ENCODE assay signal across 10 cellular contexts in the genomic region with DNA sequence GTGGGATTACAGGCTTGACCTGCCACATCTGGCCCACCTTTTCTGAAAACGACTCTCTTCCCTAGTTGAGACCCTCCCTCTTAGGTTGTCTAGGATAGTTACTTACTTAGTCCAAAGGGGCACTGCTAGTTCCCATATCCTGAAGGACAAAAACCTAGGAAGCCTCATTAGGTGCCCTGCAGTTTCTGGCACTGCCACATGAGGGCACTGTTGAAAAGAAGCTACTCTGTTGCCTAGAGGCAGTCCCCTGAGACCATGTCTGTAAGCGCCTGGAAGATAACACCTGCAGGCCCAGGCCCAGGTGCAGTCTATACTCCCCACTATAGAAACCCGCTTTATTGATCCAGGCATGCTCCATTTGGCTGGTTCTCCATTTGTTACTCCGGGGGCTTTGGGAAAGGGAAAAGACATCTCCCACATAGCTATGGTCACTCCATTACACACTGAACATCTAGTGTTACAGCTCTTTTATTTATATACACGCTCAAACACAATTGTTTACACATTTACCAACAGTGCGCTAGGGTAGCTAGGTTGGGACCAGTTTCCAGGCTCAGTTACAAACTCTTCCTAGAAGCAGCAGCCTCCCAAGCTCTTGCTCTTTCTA.
DNase-seq lines count a peak whose midpoint lies in the region; FAIRE-seq and TF ChIP-seq lines count a peak whose summit lies in the region.
"Had no signal": no experiment of that assay in that cellular context is flagged by ENCODE, and none has a peak within 500 bp of the region (broad histone marks: within the 10 kb centered on the region; RNA-seq: fewer than 3 reads in every experiment).

No MANE protein-coding gene starts in this region.

- H3K36me3 ChIP-seq in testis (ENCODE audit: low read depth, missing control alignments) = no peaks in the 10 kb centered on the region
- H3K36me3 ChIP-seq: SJSA1 had no signal

- 54 to 60% methylated on average over 6 of the region's 6 CpGs for WGBS in testis, 2 donors

- peaks cover 5% of the 10 kb centered on the region for H3K4me1 Mint-ChIP-seq in glutamatergic neuron (ENCODE audit: low read depth, unreplicated experiment)

- no peaks in the 10 kb centered on the region for H3K4me1 ChIP-seq in testis
- H3K4me1 ChIP-seq: SJSA1 had no signal

- H3K27ac Mint-ChIP-seq in glutamatergic neuron (ENCODE audit: unreplicated experiment) = no peak overlapping the region

- intact Hi-C loops in testis (cut with DNase I; ENCODE audit: low total_unique reads) = no loop called here

- H3K27ac ChIP-seq in testis = no peak overlapping the region
- H3K27ac ChIP-seq: SJSA1 had no signal

- H3K4me3 Mint-ChIP-seq in glutamatergic neuron (ENCODE audit: unreplicated experiment) = no peak overlapping the region

- FAIRE-seq in D721Med (lab: Jason Lieb, UNC) = no peak

- DNase-seq in D721Med (ENCODE audit: insufficient read length, low spot score) (peak; percentile 37), HT1080 (ENCODE audit: low read depth) (peak; percentile 43), SK-N-DZ (ENCODE audit: low spot score) (peak; percentile 61), glutamatergic neuron (peak; percentile 67), testis (peak; percentile 55), DMS153 treated with DMSO at 0.1 percent for 48 hours (lab: John Stamatoyannopoulos, UW; ENCODE audit: unreplicated experiment) (no peak), SIG-M5 treated with dmso at 0.1 percent for 504 hours (lab: John Stamatoyannopoulos, UW; ENCODE audit: unreplicated experiment) (no peak), epidermal melanocyte (ENCODE audit: insufficient read length, low spot score) (no peak)
- DNase-seq: left cardiac atrium had no signal

- H3K27me3 ChIP-seq in testis = no peaks in the 10 kb centered on the region

- H3K9me3 ChIP-seq in testis = no peaks in the 10 kb centered on the region

- no peak overlapping the region for H3K4me3 ChIP-seq in testis
- H3K4me3 ChIP-seq: SJSA1 had no signal

- H3K9me3 Mint-ChIP-seq in glutamatergic neuron (ENCODE audit: unreplicated experiment) = no peaks in the 10 kb centered on the region

- peaks cover 7% of the 10 kb centered on the region for H3K27me3 Mint-ChIP-seq in glutamatergic neuron (ENCODE audit: unreplicated experiment)

- TF ChIP-seq CTCF in D721Med (IDR thresholded peaks at IDR 0.05; ENCODE audit: insufficient read depth, missing control alignments) (peak; percentile 61), glutamatergic neuron (IDR thresholded peaks at IDR 0.05; ENCODE audit: partially characterized antibody, unreplicated experiment) (peak; percentile 81), testis (IDR thresholded peaks at IDR 0.05) (peak in 2 of 3 experiments; percentile 41 to 59)

- no peaks in the 10 kb centered on the region for H3K36me3 Mint-ChIP-seq in glutamatergic neuron (ENCODE audit: unreplicated experiment)

- no peak for TF ChIP-seq POLR2A in testis (IDR thresholded peaks at IDR 0.05)

Comparison
In these comparisons a context has a peak if more than half of its experiments do, and no peak if none do; other contexts are left out.
1. DNase-seq: peak in D721Med (single experiment), HT1080 (single experiment), SK-N-DZ (single experiment), glutamatergic neuron (single experiment) and testis (single experiment); none in DMS153 treated with DMSO at 0.1 percent for 48 hours (single experiment), SIG-M5 treated with dmso at 0.1 percent for 504 hours (single experiment) and epidermal melanocyte (single experiment).
2. Peak in every context shown above with its lines, with median percentiles within 50 percentile points of each other: CTCF ChIP-seq.